Comparison of ENCODE assay signal across 11 cellular contexts in the genomic region with DNA sequence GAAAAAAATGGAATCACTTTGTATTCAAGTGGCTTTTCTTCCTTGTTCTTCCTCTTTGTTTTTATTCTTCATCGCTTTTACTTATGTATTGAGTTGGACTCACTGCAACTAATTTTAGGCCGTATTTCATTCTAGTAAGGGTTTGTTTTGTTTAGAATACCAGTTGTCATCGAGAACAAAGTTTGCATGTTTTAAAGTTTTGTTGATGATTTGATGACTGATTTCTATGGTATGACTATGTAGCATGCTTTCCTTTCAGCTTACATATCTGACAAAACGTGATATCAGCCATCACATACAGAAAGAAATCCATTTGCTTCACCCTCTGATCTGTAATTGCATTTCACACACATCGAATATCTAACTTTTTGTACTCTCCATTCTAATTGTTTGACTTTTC. TPM values are rescaled to one million over a fixed set of nuclear protein-coding genes. Genes with fewer than 3 reads are reported as not detected.
DNase-seq lines count a peak whose midpoint lies in the region.
"Had no signal": no experiment of that assay in that cellular context is flagged by ENCODE, and none has a peak within 500 bp of the region (broad histone marks: within the 10 kb centered on the region; RNA-seq: fewer than 3 reads in every experiment).

No MANE protein-coding gene starts in this region.

- peak; percentile 19 for DNase-seq in AG08395 (ENCODE audit: low spot score)
- peak; percentile 63 for DNase-seq in LHCN-M2 (ENCODE audit: low read depth)
- DNase-seq in astrocyte of the hippocampus (ENCODE audit: low read depth, low spot score) = peak; percentile 45
- DNase-seq in iris pigment epithelial cell (ENCODE audit: low read depth) = peak; percentile 78
- DNase-seq in activated gamma-delta T cell (lab: John Stamatoyannopoulos, UW) = no peak
- DNase-seq in OCI-M2 (lab: John Stamatoyannopoulos, UW; ENCODE audit: unreplicated experiment) = no peak
- DNase-seq in SW480 (ENCODE audit: low spot score) = no peak
- DNase-seq in KG1 (lab: John Stamatoyannopoulos, UW) = no peak
- DNase-seq: MG63; NCI-H526 treated with DMSO at 0.1 percent for 48 hours; stimulated activated CD4-positive, alpha-beta T cell treated with anti-CD3 and anti-CD28 coated beads, Interleukin-2, amount 100 ng/mL, for 48 hours had no signal

RNA-seq across cellular contexts. Expression of gene PRKCA, which starts 4.0 kb away (rescaled TPM):
- total RNA-seq in LHCN-M2 (2014; rRNA removed) = 24.0 and 26.8 TPM in 2 replicates
- 20.3 TPM for polyA plus RNA-seq in LHCN-M2 (2012)

Comparison
In these comparisons a context has a peak if more than half of its experiments do, and no peak if none do; other contexts are left out.
1. DNase-seq: peak in AG08395 (single experiment), LHCN-M2 (single experiment), astrocyte of the hippocampus (single experiment) and iris pigment epithelial cell (single experiment); none in activated gamma-delta T cell (single experiment), OCI-M2 (single experiment), SW480 (single experiment) and KG1 (single experiment).